In genomic region chr11:36015806-36016205, GRCh38 we compare ENCODE assay signal across 19 cellular contexts.
DNase-seq lines count a peak whose midpoint lies in the region; ATAC-seq and TF ChIP-seq lines count a peak whose summit lies in the region.
"Had no signal": no experiment of that assay in that cellular context is flagged by ENCODE, and none has a peak within 500 bp of the region (broad histone marks: within the 10 kb centered on the region; RNA-seq: fewer than 3 reads in every experiment).

No MANE protein-coding gene starts in this region.

- ATAC-seq in GM21576 (IDR thresholded peaks at IDR 0.05; ENCODE audit: unreplicated experiment): no peak
- ATAC-seq: GM23338; lower lobe of right lung; stimulated activated effector memory CD8-positive, alpha-beta T cell treated with anti-CD3 and anti-CD28 coated beads, Interleukin-12 subunit alpha, Interleukin-12 subunit beta, amount 100 ng/mL, for 72 hours; T-helper 17 cell had no signal

- no peak overlapping the region for H4K5ac ChIP-seq in mesendoderm (ENCODE audit: low read length)

- POLR2A ChIA-PET in RWPE1 (lab: Yijun Ruan, JAX; ENCODE audit: low non-redundant PET): no interaction called here

- no peak overlapping the region for H4K8ac ChIP-seq in mesendoderm (ENCODE audit: low read depth, low read length)

- peak overlapping the region; percentile 34 for H3K23ac ChIP-seq in mesendoderm (ENCODE audit: low read length)

- TF ChIP-seq CTCF in RWPE1 (conservative IDR thresholded peaks at IDR 0.05; ENCODE audit: low read depth) (no peak), chondrocyte (IDR thresholded peaks at IDR 0.05) (no peak)

- H3K27ac Mint-ChIP-seq in chondrocyte (ENCODE audit: unreplicated experiment): peak overlapping the region; percentile 67
- H3K27ac Mint-ChIP-seq: activated naive CD4-positive, alpha-beta T cell treated with anti-CD3 and anti-CD28 coated beads, Interleukin-2, amount 50 U/mL, for 24 hours; GM23338; nephron progenitor cell; stimulated activated effector memory CD8-positive, alpha-beta T cell treated with anti-CD3 and anti-CD28 coated beads, Interleukin-12 subunit alpha, Interleukin-12 subunit beta, amount 100 ng/mL, for 72 hours; T-helper 17 cell had no signal

- no peaks in the 10 kb centered on the region for H3K36me3 ChIP-seq in mesendoderm (ENCODE audit: control insufficient read depth, insufficient read depth, low read length)
- H3K36me3 ChIP-seq: lower lobe of right lung had no signal

- peak overlapping the region; percentile 52 for H3K27ac ChIP-seq in RWPE1
- no peak overlapping the region for H3K27ac ChIP-seq in mesendoderm (ENCODE audit: low read depth, low read length)
- no peak overlapping the region for H3K27ac ChIP-seq in substantia nigra (ENCODE audit: low read depth, low read length, poor library complexity, severe bottlenecking)
- H3K27ac ChIP-seq: lower lobe of right lung had no signal

- no peak overlapping the region for H3K4me2 ChIP-seq in mesendoderm (ENCODE audit: low read length)
- H3K4me2 ChIP-seq: GM23338 had no signal

- no peak overlapping the region for H3K4me3 Mint-ChIP-seq in chondrocyte (ENCODE audit: unreplicated experiment)
- H3K4me3 Mint-ChIP-seq: activated naive CD4-positive, alpha-beta T cell treated with anti-CD3 and anti-CD28 coated beads, Interleukin-2, amount 50 U/mL, for 24 hours; CD14-positive monocyte; GM23338; nephron progenitor cell; stimulated activated effector memory CD8-positive, alpha-beta T cell treated with anti-CD3 and anti-CD28 coated beads, Interleukin-12 subunit alpha, Interleukin-12 subunit beta, amount 100 ng/mL, for 72 hours; T-helper 17 cell had no signal

- DNase-seq in RWPE1 (ENCODE audit: low spot score) (no peak), chondrocyte (ENCODE audit: low spot score) (no peak), mesendoderm (peak; percentile 29), substantia nigra (lab: John Stamatoyannopoulos, UW) (peak in 38 of 49 donors; percentile 7 to 84 (median 46)), epidermal melanocyte (ENCODE audit: insufficient read length, low spot score) (no peak), LoVo (ENCODE audit: low spot score) (no peak)
- DNase-seq: activated CD4-positive, CD25-positive, alpha-beta regulatory T cell treated with anti-CD3 and anti-CD28 coated beads, Interleukin-2, amount 50 U/mL, for 72 hours; DMS79 treated with DMSO at 0.1 percent for 48 hours; lower lobe of right lung; NCI-H187; NCI-H524; nephron progenitor cell; T-helper 17 cell had no signal

- peaks cover 15% of the 10 kb centered on the region for H3K79me1 ChIP-seq in mesendoderm (ENCODE audit: low read length)

- peaks cover 2% of the 10 kb centered on the region for H3K36me3 Mint-ChIP-seq in chondrocyte (ENCODE audit: low read depth)
- H3K36me3 Mint-ChIP-seq: activated naive CD4-positive, alpha-beta T cell treated with anti-CD3 and anti-CD28 coated beads, Interleukin-2, amount 50 U/mL, for 24 hours; CD14-positive monocyte; stimulated activated effector memory CD8-positive, alpha-beta T cell treated with anti-CD3 and anti-CD28 coated beads, Interleukin-12 subunit alpha, Interleukin-12 subunit beta, amount 100 ng/mL, for 72 hours had no signal

- no peaks in the 10 kb centered on the region for H3K27me3 ChIP-seq in mesendoderm (ENCODE audit: insufficient read depth, low read length, poor library complexity)

- H3K18ac ChIP-seq in mesendoderm (ENCODE audit: low read length): no peak overlapping the region

- H3K79me2 ChIP-seq in mesendoderm (ENCODE audit: control insufficient read depth, insufficient read depth, low read length): peaks cover 5% of the 10 kb centered on the region

- no peak overlapping the region for H2BK15ac ChIP-seq in mesendoderm (replicated peaks; ENCODE audit: low read depth)

- peaks cover 4% of the 10 kb centered on the region for H3K9me3 Mint-ChIP-seq in chondrocyte (ENCODE audit: low read depth)
- H3K9me3 Mint-ChIP-seq: activated naive CD4-positive, alpha-beta T cell treated with anti-CD3 and anti-CD28 coated beads, Interleukin-2, amount 50 U/mL, for 24 hours; GM23338; nephron progenitor cell; stimulated activated effector memory CD8-positive, alpha-beta T cell treated with anti-CD3 and anti-CD28 coated beads, Interleukin-12 subunit alpha, Interleukin-12 subunit beta, amount 100 ng/mL, for 72 hours had no signal

- no peak overlapping the region for H3K4ac ChIP-seq in mesendoderm (ENCODE audit: low read depth, low read length)

- H3K56ac ChIP-seq in mesendoderm (ENCODE audit: low read length): no peak overlapping the region

- no peak overlapping the region for H2BK120ac ChIP-seq in mesendoderm (ENCODE audit: low read depth, low read length)

- H3K4me1 ChIP-seq in mesendoderm (ENCODE audit: control insufficient read depth, low read depth, low read length): peaks cover 2% of the 10 kb centered on the region

- no peak overlapping the region for H2AK5ac ChIP-seq in mesendoderm (ENCODE audit: low read length)

- no peaks in the 10 kb centered on the region for H3K27me3 Mint-ChIP-seq in chondrocyte (ENCODE audit: low read depth)

- no peak overlapping the region for H3K4me3 ChIP-seq in mesendoderm (ENCODE audit: low read length)
- H3K4me3 ChIP-seq: GM23338, lower lobe of right lung, skin epidermis had no signal

- WGBS in mesendoderm (ENCODE audit: extremely low coverage, insufficient coverage, low lambda C conversion rate): no CpG with 5 or more reads among the region's 8 CpGs

- H3K9ac ChIP-seq in mesendoderm (ENCODE audit: low read length): no peak overlapping the region

- CTCF ChIA-PET in RWPE1 (lab: Yijun Ruan, JAX): no interaction called here

- H3K4me1 Mint-ChIP-seq in chondrocyte (ENCODE audit: low read depth): peaks cover 33% of the 10 kb centered on the region
- H3K4me1 Mint-ChIP-seq: activated naive CD4-positive, alpha-beta T cell treated with anti-CD3 and anti-CD28 coated beads, Interleukin-2, amount 50 U/mL, for 24 hours; stimulated activated effector memory CD8-positive, alpha-beta T cell treated with anti-CD3 and anti-CD28 coated beads, Interleukin-12 subunit alpha, Interleukin-12 subunit beta, amount 100 ng/mL, for 72 hours; T-helper 17 cell had no signal

- no peak overlapping the region for H2BK5ac ChIP-seq in mesendoderm (ENCODE audit: low read length)

Comparison
In these comparisons a context has a peak if more than half of its experiments do, and no peak if none do; other contexts are left out.
1. DNase-seq: peak in mesendoderm (single experiment) and substantia nigra (38 of 49); none in RWPE1 (single experiment), chondrocyte (single experiment), epidermal melanocyte (single experiment) and LoVo (single experiment).